In the genomic region with DNA sequence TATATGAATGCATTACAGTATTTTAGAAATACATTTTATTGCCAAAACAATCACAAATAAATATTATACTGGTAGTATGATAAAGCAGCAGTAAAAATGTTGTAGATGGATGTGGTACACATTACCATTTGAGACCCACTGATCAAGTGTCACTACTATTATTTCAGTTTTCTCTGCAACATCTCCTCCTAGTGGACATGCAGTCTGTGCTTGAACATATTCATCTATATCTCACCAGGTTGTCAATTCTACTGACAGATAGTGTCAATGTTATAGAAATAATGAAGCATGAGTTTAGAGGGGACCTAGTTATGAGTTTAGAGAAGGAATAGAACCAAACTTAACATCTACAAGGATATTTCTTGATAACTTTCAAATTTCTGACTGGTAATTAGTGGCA, we compare ENCODE assay signal across 9 cellular contexts. TPM values are rescaled to one million over a fixed set of nuclear protein-coding genes. Genes with fewer than 3 reads are reported as not detected.
DNase-seq lines count a peak whose midpoint lies in the region; ATAC-seq and TF ChIP-seq lines count a peak whose summit lies in the region.
"Had no signal": no experiment of that assay in that cellular context is flagged by ENCODE, and none has a peak within 500 bp of the region (broad histone marks: within the 10 kb centered on the region; RNA-seq: fewer than 3 reads in every experiment).

No MANE protein-coding gene starts in this region.

- H3K9me3 ChIP-seq in heart right ventricle (peaks cover 0 to 14% (median 0%) of the 10 kb centered on the region in 11 donors), fibroblast of lung (ENCODE audit: control insufficient read depth, insufficient read depth, low read depth, low read length) (no peaks in the 10 kb centered on the region)

- H3K4me3 ChIP-seq in heart right ventricle (no peak overlapping the region), fibroblast of lung (replicated peaks in 1 of 4; ENCODE audit: control extremely low read depth in 1 of 4, insufficient read depth in 1 of 4, low read depth in 3 of 4, low read length in 4 of 4) (no peak overlapping the region)
- H3K4me3 ChIP-seq: SK-N-MC had no signal

- H3K27me3 ChIP-seq in heart right ventricle: no peaks in the 10 kb centered on the region
- no peaks in the 10 kb centered on the region for H3K27me3 ChIP-seq in fibroblast of lung (ENCODE audit: control insufficient read depth, insufficient read depth, low read length)

- H3K27ac ChIP-seq in heart right ventricle: no peak overlapping the region
- no peak overlapping the region for H3K27ac ChIP-seq in fibroblast of lung (ENCODE audit: insufficient read depth, low read length)
- H3K27ac ChIP-seq: SK-N-MC had no signal

- no peak for DNase-seq in heart right ventricle
- no peak for DNase-seq in cardiac septum (ENCODE audit: low spot score)
- DNase-seq in NCI-H748 treated with DMSO at 0.1 percent for 48 hours (lab: John Stamatoyannopoulos, UW): peak; percentile 22
- DNase-seq in fibroblast of lung (ENCODE audit: low read depth in 2 of 2): peak in 1 of 2 donors; percentile 4
- DNase-seq in NCI-H2171 treated with DMSO at 0.1 percent for 48 hours (lab: John Stamatoyannopoulos, UW): no peak
- no peak for DNase-seq in mesenteric fat pad (ENCODE audit: low spot score)

- H3K4me1 ChIP-seq in heart right ventricle (no peaks in the 10 kb centered on the region), fibroblast of lung (ENCODE audit: control insufficient read depth, extremely low read depth, insufficient read depth, low read length) (no peaks in the 10 kb centered on the region)

- intact Hi-C loops in heart right ventricle (cut with DNase I) (no loop called here), cardiac septum (cut with DNase I) (no loop called here)

- H3K79me2 ChIP-seq in fibroblast of lung (ENCODE audit: control insufficient read depth, insufficient read depth, low read length): no peaks in the 10 kb centered on the region

- no peaks in the 10 kb centered on the region for H4K20me1 ChIP-seq in fibroblast of lung (ENCODE audit: control insufficient read depth, extremely low read depth, insufficient read depth, low read length)

- no peak overlapping the region for H3K9ac ChIP-seq in fibroblast of lung (ENCODE audit: insufficient read depth, low read length)

- TF ChIP-seq CTCF in heart right ventricle (IDR thresholded peaks at IDR 0.05): peak in 5 of 9 donors; percentile 10 to 42 (median 16)
- peak; percentile 23 to 34 for TF ChIP-seq CTCF in fibroblast of lung (conservative IDR thresholded peaks at IDR 0.05 in 1 of 2, IDR thresholded peaks at IDR 0.05 in 1 of 2; ENCODE audit: low read depth in 1 of 2, low read length in 2 of 2)

- ATAC-seq in heart right ventricle (no peak), GM19455 (IDR thresholded peaks at IDR 0.05; ENCODE audit: unreplicated experiment) (no peak), HG02642 (IDR thresholded peaks at IDR 0.05; ENCODE audit: poor library complexity, unreplicated experiment) (no peak)

- H3K36me3 ChIP-seq in heart right ventricle (peaks cover 0 to 61% (median 6%) of the 10 kb centered on the region in 9 donors), fibroblast of lung (ENCODE audit: control insufficient read depth, insufficient read depth, low read length) (no peaks in the 10 kb centered on the region)

- no peak overlapping the region for H2AFZ ChIP-seq in fibroblast of lung (ENCODE audit: low read length)

- no peak overlapping the region for H3K4me2 ChIP-seq in fibroblast of lung (ENCODE audit: extremely low read depth, insufficient read depth, low read length)

RNA-seq across cellular contexts. Expression of a gene that starts 39.2 kb away (rescaled TPM):
- total RNA-seq in heart right ventricle (1 to 10 TPM in 2 of 10 donors, under 1 TPM in 8; 0.23 to 2.0 (median 0.59) TPM), cardiac septum (0.97 TPM), fibroblast of lung (under 0.01 and 0.26 TPM in 2 replicates), mesenteric fat pad (5.6 TPM)
- polyA plus RNA-seq in heart right ventricle (1 to 10 TPM in 1 of 2 donors, under 1 TPM in 1; 0.16 to 1.3 TPM), fibroblast of lung (0.03 and 0.07 TPM in 2 replicates)
- polyA plus RNA-seq in fibroblast of lung (2012): not detected in 2 replicates
- not detected in 2 replicates for polyA minus RNA-seq in fibroblast of lung (ENCODE audit: low replicate concordance)
